In the genomic region with DNA sequence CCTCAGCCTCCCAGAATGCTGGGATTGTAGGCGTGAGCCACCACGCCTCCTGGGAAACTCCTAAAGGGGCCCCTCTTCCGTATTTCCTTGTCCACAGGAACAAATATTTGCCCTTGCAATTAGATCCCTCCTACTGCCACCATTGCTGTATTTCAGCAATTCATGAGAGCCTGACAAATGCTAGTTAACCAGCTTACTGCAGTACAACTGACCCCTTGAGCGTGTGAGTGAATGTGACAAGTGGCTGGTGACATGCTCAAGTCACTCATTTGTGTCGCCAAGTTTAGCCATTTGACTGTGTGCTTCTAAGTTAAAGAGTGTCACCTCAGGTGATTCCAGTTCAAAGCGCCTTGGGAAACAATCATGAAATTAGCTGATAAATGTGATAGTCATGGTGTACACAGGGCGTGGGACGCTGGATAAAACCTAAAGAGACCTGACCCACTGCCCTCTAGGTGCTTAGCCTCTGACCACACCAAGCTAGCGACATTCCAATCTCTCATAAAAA, we compare ENCODE assay signal across 22 cellular contexts. TPM values are rescaled to one million over a fixed set of nuclear protein-coding genes. Genes with fewer than 3 reads are reported as not detected.
DNase-seq lines count a peak whose midpoint lies in the region; ATAC-seq and TF ChIP-seq lines count a peak whose summit lies in the region.
"Had no signal": no experiment of that assay in that cellular context is flagged by ENCODE, and none has a peak within 500 bp of the region (broad histone marks: within the 10 kb centered on the region; RNA-seq: fewer than 3 reads in every experiment).

No MANE protein-coding gene starts in this region.

- no peaks in the 10 kb centered on the region for H3K36me3 Mint-ChIP-seq in activated T-helper 17 cell treated with anti-CD3 and anti-CD28 coated beads, Interleukin-2, amount 50 U/mL, for 72 hours (ENCODE audit: low read depth)
- H3K36me3 Mint-ChIP-seq: immature natural killer cell had no signal

- H3K79me2 ChIP-seq in PC-3 (ENCODE audit: low read length) = no peaks in the 10 kb centered on the region

- H4K20me1 ChIP-seq in PC-3 (ENCODE audit: low read length) = no peaks in the 10 kb centered on the region

- H3K27me3 ChIP-seq in heart left ventricle = peaks cover 0 to 16% (median 0%) of the 10 kb centered on the region in 9 donors
- H3K27me3 ChIP-seq in PC-3 (ENCODE audit: low read length) = no peaks in the 10 kb centered on the region
- no peaks in the 10 kb centered on the region for H3K27me3 ChIP-seq in upper lobe of left lung
- H3K27me3 ChIP-seq: ovary, sigmoid colon had no signal

- H3K4me1 Mint-ChIP-seq in activated T-helper 17 cell treated with anti-CD3 and anti-CD28 coated beads, Interleukin-2, amount 50 U/mL, for 72 hours = no peaks in the 10 kb centered on the region

- no peak overlapping the region for H3K4me3 Mint-ChIP-seq in activated T-helper 17 cell treated with anti-CD3 and anti-CD28 coated beads, Interleukin-2, amount 50 U/mL, for 72 hours
- H3K4me3 Mint-ChIP-seq: immature natural killer cell had no signal

- no peaks in the 10 kb centered on the region for H3F3A ChIP-seq in PC-3 (ENCODE audit: low read length, unreplicated experiment)

- H2AFZ ChIP-seq in PC-3 (ENCODE audit: low read length) = peak overlapping the region; percentile 68

- CTCF ChIA-PET in PC-3 (lab: Charles Lee) = no interaction called here

- H3K4me1 ChIP-seq in heart left ventricle = peaks cover 0 to 6% (median 3%) of the 10 kb centered on the region in 12 donors
- H3K4me1 ChIP-seq in PC-3 (ENCODE audit: insufficient read depth, low read length) = peaks cover 19% of the 10 kb centered on the region; the same call in 1 of the 2 replicates
- peaks cover 4 to 8% (median 4%) of the 10 kb centered on the region in 4 donors for H3K4me1 ChIP-seq in upper lobe of left lung

- H3K9ac ChIP-seq in PC-3 (ENCODE audit: low read length) = peak overlapping the region; percentile 59
- H3K9ac ChIP-seq: KMS-11 had no signal

- 54 to 65% (median 60%) methylated on average over 9 of the region's 9 CpGs for WGBS in heart left ventricle, 4 donors
- 68 to 92% methylated on average over 9 of the region's 9 CpGs for WGBS in upper lobe of left lung, 2 donors

- DNase-seq in heart left ventricle (no peak), cardiac septum (ENCODE audit: low spot score) (no peak), PC-3 (peak; percentile 76), kidney tubule cell (ENCODE audit: low spot score) (peak; percentile 18), upper lobe of left lung (peak in 1 of 2 donors; percentile 69), NCI-H146 (lab: John Stamatoyannopoulos, UW) (no peak), AG08395 (ENCODE audit: low spot score) (no peak)
- DNase-seq: activated CD4-positive, alpha-beta T cell treated with anti-CD3 and anti-CD28 coated beads for 48 hours; activated CD8-positive, alpha-beta memory T cell treated with anti-CD3 and anti-CD28 coated beads, Interleukin-2, amount 50 U/mL, for 4 hours; activated gamma-delta T cell; immature natural killer cell; MV-4-11; NCI-H187; NCI-H524; ovary; SHP77 treated with DMSO at 0.1 percent for 48 hours; sigmoid colon; stimulated activated naive CD4-positive, alpha-beta T cell; T-helper 1 cell had no signal

- H3K36me3 ChIP-seq in heart left ventricle (no peaks in the 10 kb centered on the region), PC-3 (ENCODE audit: low read depth, low read length) (no peaks in the 10 kb centered on the region), upper lobe of left lung (no peaks in the 10 kb centered on the region)
- H3K36me3 ChIP-seq: cardiac muscle cell, ovary, sigmoid colon had no signal

- TF ChIP-seq CTCF in heart left ventricle (IDR thresholded peaks at IDR 0.05) (no peak), PC-3 (conservative IDR thresholded peaks at IDR 0.05; ENCODE audit: low read depth, low read length) (no peak), upper lobe of left lung (IDR thresholded peaks at IDR 0.05) (no peak)

- peaks cover 4% of the 10 kb centered on the region for H3K27me3 Mint-ChIP-seq in activated T-helper 17 cell treated with anti-CD3 and anti-CD28 coated beads, Interleukin-2, amount 50 U/mL, for 72 hours

- H3K27ac ChIP-seq in heart left ventricle = no peak overlapping the region
- peak overlapping the region; percentile 88 for H3K27ac ChIP-seq in PC-3 (ENCODE audit: low read length)
- H3K27ac ChIP-seq in upper lobe of left lung = peak overlapping the region in 2 of 4 donors; percentile 14 to 49
- H3K27ac ChIP-seq: cardiac muscle cell, KMS-11, ovary, sigmoid colon had no signal

- H3K9me3 ChIP-seq in heart left ventricle = no peaks in the 10 kb centered on the region
- H3K9me3 ChIP-seq in PC-3 (ENCODE audit: low read length) = no peaks in the 10 kb centered on the region
- no peaks in the 10 kb centered on the region for H3K9me3 ChIP-seq in upper lobe of left lung
- H3K9me3 ChIP-seq: ovary, sigmoid colon had no signal

- no peaks in the 10 kb centered on the region for H3K9me2 ChIP-seq in PC-3 (replicated peaks; ENCODE audit: low read length)

- H3K27ac Mint-ChIP-seq in activated T-helper 17 cell treated with anti-CD3 and anti-CD28 coated beads, Interleukin-2, amount 50 U/mL, for 72 hours = no peak overlapping the region
- H3K27ac Mint-ChIP-seq: immature natural killer cell had no signal

- H3K4me3 ChIP-seq in heart left ventricle = no peak overlapping the region
- H3K4me3 ChIP-seq in PC-3 (ENCODE audit: low read length) = no peak overlapping the region
- no peak overlapping the region for H3K4me3 ChIP-seq in upper lobe of left lung
- H3K4me3 ChIP-seq: cardiac muscle cell, ovary, sigmoid colon had no signal

- TF ChIP-seq POLR2A in heart left ventricle (IDR thresholded peaks at IDR 0.05) (no peak), upper lobe of left lung (IDR thresholded peaks at IDR 0.05) (no peak)

- no peak for TF ChIP-seq EP300 in upper lobe of left lung (IDR thresholded peaks at IDR 0.05)

- no peaks in the 10 kb centered on the region for H3K9me3 Mint-ChIP-seq in activated T-helper 17 cell treated with anti-CD3 and anti-CD28 coated beads, Interleukin-2, amount 50 U/mL, for 72 hours
- H3K9me3 Mint-ChIP-seq: immature natural killer cell had no signal

- POLR2A ChIA-PET in PC-3 (lab: Charles Lee; ENCODE audit: unreplicated experiment) = no interaction called here

- peak overlapping the region; percentile 39 for H3K4me2 ChIP-seq in PC-3 (ENCODE audit: low read length)
- H3K4me2 ChIP-seq: KMS-11 had no signal

- ATAC-seq in heart left ventricle = peak in 3 of 4 donors; percentile 44 to 81 (median 68)
- ATAC-seq in PC-3 = peak; percentile 20; the same call in 1 of the 2 replicates
- peak; percentile 46 to 87 for ATAC-seq in upper lobe of left lung (ENCODE audit: low FRiP score in 2 of 2)
- ATAC-seq in activated T-helper 17 cell treated with anti-CD3 and anti-CD28 coated beads, Interleukin-2, amount 50 U/mL, for 72 hours (replicated peaks) = no peak

- intact Hi-C loops in heart left ventricle (cut with DNase I) (no loop called here), cardiac septum (cut with DNase I) (no loop called here), PC-3 (cut with micrococcal nuclease) (no loop called here)

- no TSS peak for BruUV-seq in PC-3 (replicated peaks; lab: Mats Ljungman, UMichigan)

RNA-seq across cellular contexts. Expression of gene MAP1LC3B2, which starts 56.1 kb away (rescaled TPM):
- total RNA-seq in heart left ventricle = 1 to 10 TPM in 8 of 9 donors, under 1 TPM in 1; 0.91 to 4.8 (median 2.3) TPM
- polyA plus RNA-seq in heart left ventricle = 1 to 10 TPM in 1 of 2 donors, under 1 TPM in 1; 0.91 to 5.4 TPM
- 1.9 TPM for total RNA-seq in cardiac septum
- total RNA-seq in PC-3 (2014; rRNA removed) = not detected in 2 replicates
- 1 to 10 TPM in 4 of 6 donors, not detected in 2; 1.5 to 5.7 (median 2.5) TPM for total RNA-seq in upper lobe of left lung
- under 1 TPM; 0.90 to 0.97 TPM for total RNA-seq in activated T-helper 17 cell treated with anti-CD3 and anti-CD28 coated beads, Interleukin-2, amount 50 U/mL, for 72 hours

Comparison
In these comparisons a context has a peak if more than half of its experiments do, and no peak if none do; other contexts are left out.
1. DNase-seq: peak in PC-3 (single experiment) and kidney tubule cell (single experiment); none in heart left ventricle (0 of 5), cardiac septum (single experiment), NCI-H146 (single experiment) and AG08395 (single experiment).